Comparison of ENCODE assay signal across 27 cellular contexts in the genomic region with DNA sequence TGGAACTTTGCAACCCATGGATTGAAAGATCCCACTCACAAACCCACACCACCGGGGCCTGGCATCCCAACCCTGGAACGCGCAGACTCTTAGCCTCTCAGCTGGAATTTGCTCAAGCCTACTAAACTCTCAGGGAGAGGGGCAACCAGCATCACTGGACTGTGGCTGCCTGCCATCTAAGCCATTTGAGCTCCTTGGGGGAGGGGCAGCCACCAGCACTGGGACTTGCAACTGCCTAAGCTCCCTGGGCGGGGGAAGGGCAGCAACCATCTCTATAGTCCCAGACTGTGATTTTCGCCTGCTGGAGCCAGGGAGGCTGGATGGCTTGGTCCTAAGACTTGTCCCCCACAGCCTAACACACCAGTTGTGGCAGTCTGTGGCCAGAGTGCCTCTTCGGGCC.
"Had no signal": no experiment of that assay in that cellular context is flagged by ENCODE, and none has a peak within 500 bp of the region (broad histone marks: within the 10 kb centered on the region; RNA-seq: fewer than 3 reads in every experiment).

No MANE protein-coding gene starts in this region.

- H3K4me3 ChIP-seq: ascending aorta, coronary artery, dorsolateral prefrontal cortex, gastroesophageal sphincter, heart left ventricle, left ventricle myocardium inferior, lung, mucosa of descending colon, psoas muscle, right atrium auricular region, spleen, transverse colon had no signal

- DNase-seq: activated CD4-positive, alpha-beta memory T cell treated with anti-CD3 and anti-CD28 coated beads, Interleukin-2, amount 10 ng/mL, durations not matched to agents 7 days and 5 days; activated CD4-positive, alpha-beta T cell treated with anti-CD3 and anti-CD28 coated beads, Interleukin-2, amount 10 ng/mL, durations not matched to agents 24 days and 14 days; activated CD4-positive, CD25-positive, alpha-beta regulatory T cell treated with anti-CD3 and anti-CD28 coated beads, Interleukin-2, amount 50 U/mL, for 72 hours; activated CD8-positive, alpha-beta memory T cell treated with anti-CD3 and anti-CD28 coated beads, Interleukin-2, amount 50 U/mL, for 48 hours; activated gamma-delta T cell; activated naive CD4-positive, alpha-beta T cell treated with anti-CD3 and anti-CD28 coated beads, Interleukin-2, amount 10 ng/mL, durations not matched to agents 7 days and 5 days; activated naive CD8-positive, alpha-beta T cell treated with anti-CD3 and anti-CD28 coated beads, Interleukin-2, amount 10 ng/mL, durations not matched to agents 7 days and 5 days; activated T-cell treated with anti-CD3 and anti-CD28 coated beads, Interleukin-2, amount 50 U/mL, for 24 hours; dorsolateral prefrontal cortex; effector memory CD8-positive, alpha-beta T cell; hypothalamus; left ventricle myocardium inferior; mucosa of descending colon; nucleus accumbens; psoas muscle; spleen; stimulated activated naive CD4-positive, alpha-beta T cell; T-helper 9 cell; transverse colon had no signal

- H3K4me1 ChIP-seq: ascending aorta, gastroesophageal sphincter, heart left ventricle, left ventricle myocardium inferior, parathyroid adenoma, psoas muscle, right atrium auricular region, spleen, transverse colon had no signal

- H3K9me3 ChIP-seq: mucosa of descending colon, psoas muscle, transverse colon had no signal

- H3K27me3 ChIP-seq: ascending aorta, dorsolateral prefrontal cortex, gastroesophageal sphincter, heart left ventricle, right atrium auricular region, spleen, transverse colon had no signal

- H3K36me3 ChIP-seq: ascending aorta, gastroesophageal sphincter, heart left ventricle, left ventricle myocardium inferior, right atrium auricular region, spleen, transverse colon had no signal

- H3K27ac ChIP-seq: ascending aorta, coronary artery, dorsolateral prefrontal cortex, gastroesophageal sphincter, heart left ventricle, left ventricle myocardium inferior, parathyroid adenoma, psoas muscle, right atrium auricular region, spleen, transverse colon, VCaP had no signal
